ENCODE assay signal across 27 cellular contexts in the genomic region with DNA sequence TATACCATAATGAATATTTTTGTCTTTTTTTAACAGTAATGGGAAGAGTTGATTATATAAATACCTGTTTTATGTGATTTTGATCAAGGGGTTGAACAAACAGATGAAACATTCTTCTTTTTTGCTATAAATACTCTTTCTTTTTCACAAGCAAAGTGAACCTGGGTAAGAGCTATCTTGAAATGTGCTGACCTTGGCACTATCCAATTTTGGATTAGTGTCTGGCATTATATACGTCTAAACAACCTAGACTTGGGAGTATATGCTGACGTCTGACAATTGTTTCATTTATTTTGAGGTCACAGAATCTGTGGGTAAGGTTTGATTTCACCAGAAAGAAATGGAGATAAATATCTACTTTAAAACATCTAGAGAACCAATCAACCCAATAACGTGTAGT.
"Had no signal": no experiment of that assay in that cellular context is flagged by ENCODE, and none has a peak within 500 bp of the region (broad histone marks: within the 10 kb centered on the region; RNA-seq: fewer than 3 reads in every experiment).

No MANE protein-coding gene starts in this region.

- H3K4me1 Mint-ChIP-seq: naive thymus-derived CD8-positive, alpha-beta T cell; nephron; stimulated activated effector memory CD8-positive, alpha-beta T cell treated with anti-CD3 and anti-CD28 coated beads, Interleukin-12 subunit alpha, Interleukin-12 subunit beta, amount 100 ng/mL, for 72 hours had no signal

- H3K36me3 Mint-ChIP-seq: naive thymus-derived CD8-positive, alpha-beta T cell; stimulated activated effector memory CD8-positive, alpha-beta T cell treated with anti-CD3 and anti-CD28 coated beads, Interleukin-12 subunit alpha, Interleukin-12 subunit beta, amount 100 ng/mL, for 72 hours had no signal

- H3K36me3 ChIP-seq: heart right ventricle, left lung, lower lobe of right lung, neutrophil, ovary, right atrium auricular region, sigmoid colon, spleen, suprapubic skin, thoracic aorta, tibial artery, upper lobe of right lung had no signal

- DNase-seq: heart right ventricle; left colon; left lung; lower lobe of right lung; mammary epithelial cell; mesenchymal stem cell; naive thymus-derived CD8-positive, alpha-beta T cell; occipital lobe; ovary; sigmoid colon; small intestine; spleen; stimulated activated CD4-positive, alpha-beta T cell treated with anti-CD3 and anti-CD28 coated beads, Interleukin-4, amount 100 ng/mL, for 24 hours; stimulated activated naive CD4-positive, alpha-beta T cell; tibial artery; trophoblast cell; upper lobe of right lung had no signal

- H3K79me2 ChIP-seq: hepatocyte had no signal

- H3K27ac ChIP-seq: heart right ventricle, hepatocyte, left lung, lower lobe of right lung, neutrophil, ovary, right atrium auricular region, sigmoid colon, spleen, suprapubic skin, thoracic aorta, tibial artery, upper lobe of right lung had no signal

- H3K27me3 Mint-ChIP-seq: naive thymus-derived CD8-positive, alpha-beta T cell; progenitor cell of endocrine pancreas; stimulated activated naive CD8-positive, alpha-beta T cell treated with anti-CD3 and anti-CD28 coated beads, Interleukin-15, Interleukin-2, amounts not matched to agents 100 ng/mL and 50 ng/mL, for 24 hours had no signal

- H3K9me3 ChIP-seq: left lung, lower lobe of right lung, neutrophil, ovary, right atrium auricular region, suprapubic skin, thoracic aorta, tibial artery, upper lobe of right lung had no signal

- H3K4me3 ChIP-seq: heart right ventricle, hepatocyte, left lung, lower lobe of right lung, ovary, right atrium auricular region, sigmoid colon, spleen, suprapubic skin, thoracic aorta, tibial artery, upper lobe of right lung had no signal

- H2AFZ ChIP-seq: hepatocyte had no signal

- H3K27ac Mint-ChIP-seq: naive thymus-derived CD8-positive, alpha-beta T cell; nephron; progenitor cell of endocrine pancreas; stimulated activated effector memory CD8-positive, alpha-beta T cell treated with anti-CD3 and anti-CD28 coated beads, Interleukin-12 subunit alpha, Interleukin-12 subunit beta, amount 100 ng/mL, for 72 hours; stimulated activated naive CD8-positive, alpha-beta T cell treated with anti-CD3 and anti-CD28 coated beads, Interleukin-15, Interleukin-2, amounts not matched to agents 100 ng/mL and 50 ng/mL, for 24 hours had no signal

- H3K4me1 ChIP-seq: heart right ventricle, left lung, lower lobe of right lung, right atrium auricular region, sigmoid colon, spleen, suprapubic skin, tibial artery, upper lobe of right lung had no signal

- H3K4me3 Mint-ChIP-seq: naive thymus-derived CD8-positive, alpha-beta T cell; nephron; neural crest cell; stimulated activated effector memory CD8-positive, alpha-beta T cell treated with anti-CD3 and anti-CD28 coated beads, Interleukin-12 subunit alpha, Interleukin-12 subunit beta, amount 100 ng/mL, for 72 hours; stimulated activated naive CD8-positive, alpha-beta T cell treated with anti-CD3 and anti-CD28 coated beads, Interleukin-15, Interleukin-2, amounts not matched to agents 100 ng/mL and 50 ng/mL, for 24 hours had no signal

- H3K4me2 ChIP-seq: hepatocyte had no signal

- ATAC-seq: heart right ventricle; left colon; left lung; lower lobe of right lung; naive thymus-derived CD8-positive, alpha-beta T cell; stimulated activated effector memory CD8-positive, alpha-beta T cell treated with anti-CD3 and anti-CD28 coated beads, Interleukin-12 subunit alpha, Interleukin-12 subunit beta, amount 100 ng/mL, for 72 hours; upper lobe of right lung had no signal

- H3K27me3 ChIP-seq: heart right ventricle, hepatocyte, left lung, neutrophil, ovary, right atrium auricular region, sigmoid colon, spleen, suprapubic skin, tibial artery, upper lobe of right lung had no signal
